In genomic region chr3:179630753-179631451, GRCh38 we compare ENCODE assay signal across 1 cellular context.
A peak's percentile ranks its signal among the peaks of the same experiment; 100 is the strongest.
TF ChIP-seq lines count a peak whose summit lies in the region.

No MANE protein-coding gene starts in this region.

TF ChIP-seq in K562, 482 proteins besides CTCF, POLR2A, EP300 and RAD21:
- TF ChIP-seq SPI1 (IDR thresholded peaks at IDR 0.05; ENCODE audit: borderline replicate concordance, low read depth, low read length) (0 out of 2 replicates have a peak, but pooled peaks have one; percentile 1), LCOR (CRISPR knock-in tag; IDR thresholded peaks at IDR 0.05) (no peak)
TF ChIP-seq in K562: peak in this region for 1.
